In the genomic region with DNA sequence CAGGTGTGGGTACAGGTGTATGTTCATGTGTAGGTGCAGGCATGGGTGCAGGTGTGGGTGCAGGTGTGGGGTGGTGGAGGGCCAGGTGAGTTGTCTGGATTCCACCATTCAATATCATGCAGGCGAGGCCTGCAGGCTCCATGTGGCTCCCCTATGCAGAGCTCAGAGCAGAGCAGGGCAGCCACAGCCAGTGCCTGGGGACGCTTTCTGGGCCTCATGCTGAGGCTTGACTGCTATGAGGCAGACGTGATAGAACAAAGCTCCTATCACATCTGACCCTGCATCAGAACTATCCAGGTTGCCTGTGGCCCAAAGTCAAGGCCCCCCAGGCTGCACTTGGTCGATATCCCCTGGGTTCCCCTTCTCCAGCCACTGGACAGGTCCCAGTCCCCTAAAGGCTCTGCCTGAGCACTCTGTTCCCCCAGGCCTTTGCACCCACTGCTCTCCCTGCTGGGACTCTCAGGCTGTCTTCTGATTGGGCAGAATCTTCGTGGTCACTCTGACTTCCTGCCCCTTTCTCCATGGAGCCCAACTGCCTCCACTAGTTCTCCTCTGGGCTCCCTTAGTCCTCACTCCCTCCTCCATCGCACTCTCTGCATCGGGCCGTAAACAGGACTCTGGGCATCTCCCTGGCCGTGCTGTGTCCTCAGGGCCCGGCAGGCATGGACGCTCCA, we compare ENCODE assay signal across 14 cellular contexts.
"Had no signal": no experiment of that assay in that cellular context is flagged by ENCODE, and none has a peak within 500 bp of the region (broad histone marks: within the 10 kb centered on the region; RNA-seq: fewer than 3 reads in every experiment).

No MANE protein-coding gene starts in this region.

- ATAC-seq: effector memory CD8-positive, alpha-beta T cell; gastroesophageal sphincter had no signal

- H3K27ac Mint-ChIP-seq: activated T-helper 2 cell treated with anti-CD3 and anti-CD28 coated beads, Interferon-gamma antibody, Interleukin-2, Interleukin-4, amounts not matched to agents 10 μg/mL and 5 μg/mL and 100 μg/mL, durations not matched to agents 14 hours and 24 hours and 36 hours; neural progenitor cell had no signal

- DNase-seq: activated CD4-positive, alpha-beta T cell treated with anti-CD3 and anti-CD28 coated beads for 48 hours; activated CD8-positive, alpha-beta memory T cell treated with anti-CD3 and anti-CD28 coated beads for 24 hours; activated naive CD4-positive, alpha-beta T cell treated with anti-CD3 and anti-CD28 coated beads, Interleukin-2, amount 50 U/mL, for 16 hours; activated T-cell treated with anti-CD3 and anti-CD28 coated beads for 4 hours; adrenal gland; central memory CD4-positive, alpha-beta T cell; effector memory CD8-positive, alpha-beta T cell; hippocampal formation; stimulated activated CD4-positive, alpha-beta T cell treated with anti-CD3 and anti-CD28 coated beads, Interleukin-4, amount 100 ng/mL, for 24 hours; stomach; WERI-Rb-1 had no signal

- H3K9me3 Mint-ChIP-seq: activated T-helper 2 cell treated with anti-CD3 and anti-CD28 coated beads, Interferon-gamma antibody, Interleukin-2, Interleukin-4, amounts not matched to agents 10 μg/mL and 5 μg/mL and 100 μg/mL, durations not matched to agents 14 hours and 24 hours and 36 hours; effector memory CD8-positive, alpha-beta T cell; neural progenitor cell had no signal

- H3K4me3 Mint-ChIP-seq: effector memory CD8-positive, alpha-beta T cell; neural progenitor cell had no signal
